10 cellular contexts compared by ENCODE assay signal in genomic region chr15:69081310-69082004, GRCh38.
DNase-seq lines count a peak whose midpoint lies in the region; ATAC-seq and TF ChIP-seq lines count a peak whose summit lies in the region.
"Had no signal": no experiment of that assay in that cellular context is flagged by ENCODE, and none has a peak within 500 bp of the region (broad histone marks: within the 10 kb centered on the region; RNA-seq: fewer than 3 reads in every experiment).

No MANE protein-coding gene starts in this region.

- H3K14ac ChIP-seq in trophoblast cell (ENCODE audit: low read length): no peak overlapping the region

- H3K4me1 Mint-ChIP-seq in T-helper 17 cell: peaks cover 18% of the 10 kb centered on the region

- peaks cover 15% of the 10 kb centered on the region for H3K27me3 Mint-ChIP-seq in T-helper 17 cell

- H3K4me3 Mint-ChIP-seq in T-helper 17 cell: no peak overlapping the region

- WGBS in trophoblast cell (ENCODE audit: extremely low coverage, insufficient coverage, insufficient read length): no CpG with 5 or more reads among the region's 10 CpGs

- H3K9me3 ChIP-seq in T-helper 17 cell (ENCODE audit: control insufficient read depth, low read length, poor library complexity, severe bottlenecking) (no peaks in the 10 kb centered on the region), trophoblast cell (ENCODE audit: insufficient read depth, low read depth, low read length) (no peaks in the 10 kb centered on the region)

- H2BK5ac ChIP-seq in trophoblast cell (ENCODE audit: low read depth, low read length, poor library complexity): peak overlapping the region; percentile 45

- H3K18ac ChIP-seq in trophoblast cell (ENCODE audit: low read length): no peak overlapping the region

- H3K36me3 Mint-ChIP-seq in T-helper 17 cell (ENCODE audit: low read depth): no peaks in the 10 kb centered on the region

- TF ChIP-seq CTCF in AG09319 (IDR thresholded peaks at IDR 0.05; ENCODE audit: low read depth, low read length): no peak; the same call in 1 of the 2 replicates

- H2AK5ac ChIP-seq in trophoblast cell (ENCODE audit: low read length): no peak overlapping the region

- peaks cover 10 to 21% of the 10 kb centered on the region in 2 experiments for H3K4me1 ChIP-seq in trophoblast cell (ENCODE audit: control insufficient read depth in 1 of 2, insufficient read depth in 2 of 2, low read length in 2 of 2)

- H2BK120ac ChIP-seq in trophoblast cell (ENCODE audit: insufficient read depth, low read length, poor library complexity): no peak overlapping the region

- no peak overlapping the region for H4K91ac ChIP-seq in trophoblast cell (ENCODE audit: low read depth, low read length)

- ATAC-seq in T-helper 17 cell (no peak), left cardiac atrium (peak; percentile 82 to 86), GM18909 (IDR thresholded peaks at IDR 0.05; ENCODE audit: poor library complexity, unreplicated experiment) (no peak), HG03520 (IDR thresholded peaks at IDR 0.05; ENCODE audit: unreplicated experiment) (no peak)
- ATAC-seq: PC-3 had no signal

- no peaks in the 10 kb centered on the region for H3K36me3 ChIP-seq in trophoblast cell (ENCODE audit: control insufficient read depth in 1 of 2, insufficient read depth in 2 of 2, low read length in 2 of 2)

- H4K8ac ChIP-seq in trophoblast cell (ENCODE audit: low read depth, low read length): peak overlapping the region; percentile 39

- intact Hi-C loops in left cardiac atrium (cut with DNase I): no loop called here

- H3K27ac ChIP-seq in trophoblast cell (ENCODE audit: low read depth, low read length): peak overlapping the region; percentile 71
- H3K27ac ChIP-seq: KMS-11 had no signal

- DNase-seq in AG09319 (ENCODE audit: extremely low read depth, low read depth) (peak; percentile 11), T-helper 17 cell (no peak), left cardiac atrium (peak; percentile 76), trophoblast cell (peak; percentile 50 to 60), NCI-H2196 (lab: John Stamatoyannopoulos, UW; ENCODE audit: unreplicated experiment) (no peak), NAMALWA (ENCODE audit: low spot score) (no peak)

- no peaks in the 10 kb centered on the region for H3K27me3 ChIP-seq in trophoblast cell (ENCODE audit: insufficient read depth, low read length)

- H2BK12ac ChIP-seq in trophoblast cell (ENCODE audit: low read length): peak overlapping the region; percentile 46

- peak overlapping the region; percentile 26 for H3K4me2 ChIP-seq in trophoblast cell (ENCODE audit: low read length)
- H3K4me2 ChIP-seq: KMS-11 had no signal

- no peak overlapping the region for H3K23ac ChIP-seq in trophoblast cell (ENCODE audit: low read length)

- H3K79me1 ChIP-seq in trophoblast cell (ENCODE audit: low read length): peaks cover 3% of the 10 kb centered on the region

- peak overlapping the region; percentile 86 for H3K27ac Mint-ChIP-seq in T-helper 17 cell

- H2AFZ ChIP-seq in trophoblast cell (ENCODE audit: insufficient read depth, low read length, poor library complexity): no peak overlapping the region

- H3K9ac ChIP-seq in trophoblast cell (ENCODE audit: low read length): no peak overlapping the region
- H3K9ac ChIP-seq: KMS-11 had no signal

- H4K12ac ChIP-seq in trophoblast cell (ENCODE audit: low read depth, low read length): no peak overlapping the region

- no peak overlapping the region for H3K4ac ChIP-seq in trophoblast cell (ENCODE audit: low read depth, low read length)

- no peaks in the 10 kb centered on the region for H3K79me2 ChIP-seq in trophoblast cell (ENCODE audit: control insufficient read depth, insufficient read depth, low read length, poor library complexity)

- H3K4me3 ChIP-seq in trophoblast cell (ENCODE audit: low read depth, low read length): no peak overlapping the region

Comparison
In these comparisons a context has a peak if more than half of its experiments do, and no peak if none do; other contexts are left out.
1. DNase-seq: peak in AG09319 (single experiment), left cardiac atrium (single experiment) and trophoblast cell (2 of 2); none in T-helper 17 cell (0 of 3), NCI-H2196 (single experiment) and NAMALWA (single experiment).
2. ATAC-seq: peak in left cardiac atrium (2 of 2); none in T-helper 17 cell (single experiment), GM18909 (single experiment) and HG03520 (single experiment).